In genomic region chr1:3312894-3313578, GRCh38 we compare ENCODE assay signal across 9 cellular contexts.
A peak's percentile ranks its signal among the peaks of the same experiment; 100 is the strongest.
DNase-seq lines count a peak whose midpoint lies in the region; ATAC-seq and TF ChIP-seq lines count a peak whose summit lies in the region.
"Had no signal": no experiment of that assay in that cellular context is flagged by ENCODE, and none has a peak within 500 bp of the region (broad histone marks: within the 10 kb centered on the region; RNA-seq: fewer than 3 reads in every experiment).

No MANE protein-coding gene starts in this region.

- peak; percentile 70 for DNase-seq in Ammon's horn (ENCODE audit: low spot score)
- DNase-seq in NT2/D1 (ENCODE audit: low read depth, low spot score): peak; percentile 20
- peak; percentile 97 for DNase-seq in amniotic stem cell (lab: John Stamatoyannopoulos, UW)
- DNase-seq in hepatic stellate cell (ENCODE audit: low spot score): peak; percentile 98
- DNase-seq in sigmoid colon: peak; percentile 98
- no peak for DNase-seq in SKM-1 (lab: John Stamatoyannopoulos, UW; ENCODE audit: unreplicated experiment)
- no peak for DNase-seq in GM19238 (ENCODE audit: insufficient read length, low spot score)

- H3K27me3 ChIP-seq in NT2/D1 (ENCODE audit: insufficient read depth, insufficient read length) (peaks cover 45% of the 10 kb centered on the region), sigmoid colon (peaks cover 0 to 3% (median 0%) of the 10 kb centered on the region in 3 donors)

- peak in 2 of 4 donors; percentile 39 to 95 for TF ChIP-seq EP300 in sigmoid colon (IDR thresholded peaks at IDR 0.05)

- no peak for TF ChIP-seq CTCF in sigmoid colon (IDR thresholded peaks at IDR 0.05)

- H3K9me3 ChIP-seq in NT2/D1 (ENCODE audit: insufficient read depth, low read length) (no peaks in the 10 kb centered on the region), sigmoid colon (no peaks in the 10 kb centered on the region)

- peak overlapping the region; percentile 67 for H3K9ac ChIP-seq in NT2/D1 (ENCODE audit: insufficient read length, low read depth)

- no peaks in the 10 kb centered on the region for H3K36me3 ChIP-seq in NT2/D1 (ENCODE audit: insufficient read depth, insufficient read length, low read length)
- no peaks in the 10 kb centered on the region for H3K36me3 ChIP-seq in sigmoid colon

- ATAC-seq in GM21526 (IDR thresholded peaks at IDR 0.05; ENCODE audit: low FRiP score, unreplicated experiment): no peak
- ATAC-seq: GM12878 had no signal

- intact Hi-C loops in sigmoid colon (cut with DNase I): loop anchor here (5.0 kb wide), 1 partner anchor 141 kb away; no protein-coding TSS in a partner anchor

- H3K4me1 ChIP-seq in NT2/D1 (ENCODE audit: insufficient read depth, insufficient read length): peaks cover 19% of the 10 kb centered on the region
- H3K4me1 ChIP-seq in sigmoid colon: peaks cover 0 to 42% (median 36%) of the 10 kb centered on the region in 4 donors

- peak overlapping the region; percentile 92 to 97 (median 96) for H3K27ac ChIP-seq in sigmoid colon

- H3K4me3 ChIP-seq in NT2/D1 (ENCODE audit: insufficient read length, low read depth) (no peak overlapping the region), sigmoid colon (peak overlapping the region in 1 of 4 donors; percentile 3)
- H3K4me3 ChIP-seq: GM12878 had no signal

- peak in 1 of 2 donors; percentile 21 for TF ChIP-seq POLR2A in sigmoid colon (IDR thresholded peaks at IDR 0.05)

- WGBS in sigmoid colon, 2 donors: 43 to 75% methylated on average over 38 of the region's 38 CpGs

Comparison
In these comparisons a context has a peak if more than half of its experiments do, and no peak if none do; other contexts are left out.
1. DNase-seq: peak in Ammon's horn (single experiment), NT2/D1 (single experiment), amniotic stem cell (single experiment), hepatic stellate cell (single experiment) and sigmoid colon (single experiment); none in SKM-1 (single experiment) and GM19238 (single experiment).